ENCODE assay signal across 8 cellular contexts in the genomic region with DNA sequence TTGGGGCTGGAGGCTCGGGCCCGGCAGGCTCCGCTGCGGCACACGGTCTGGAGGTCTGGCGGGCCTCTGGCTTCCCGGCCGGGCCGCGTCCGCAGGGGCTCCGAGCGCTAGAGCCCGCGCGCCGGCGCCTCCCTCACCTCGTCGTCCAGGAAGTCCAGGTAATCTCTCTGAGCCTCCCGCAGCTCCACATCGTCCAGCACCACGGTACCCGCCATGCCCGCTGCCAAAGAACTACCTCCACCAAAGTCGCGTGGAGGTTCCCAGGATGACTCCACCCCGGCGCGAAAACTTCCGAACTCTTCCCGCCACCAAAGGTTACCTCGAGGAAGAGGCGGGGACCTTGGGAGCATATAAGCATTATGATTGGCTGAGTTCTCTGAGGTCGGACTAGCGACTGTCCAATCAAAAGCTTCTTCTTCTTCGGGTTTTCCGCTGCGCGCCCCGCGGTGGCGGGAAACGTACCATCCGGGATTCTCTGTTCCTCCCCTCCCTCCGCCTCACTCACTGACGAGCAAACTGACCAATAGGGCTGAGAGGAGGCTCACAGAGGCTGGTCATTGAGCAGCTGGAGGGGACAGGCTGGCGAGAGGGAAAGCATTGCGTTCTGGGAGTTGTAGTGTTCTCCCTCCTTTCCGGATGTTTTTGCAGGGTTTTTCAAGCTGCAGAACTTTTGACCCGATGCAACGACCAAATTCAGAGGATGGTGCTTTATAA. TPM values are rescaled to one million over a fixed set of nuclear protein-coding genes. Genes with fewer than 3 reads are reported as not detected.
DNase-seq lines count a peak whose midpoint lies in the region; ATAC-seq and TF ChIP-seq lines count a peak whose summit lies in the region.

MCM3 (minus strand) TSS at position 283 of the 714 bp plus-strand sequence; CDS start at position 215, 68 bp downstream.

- H3K36me3 ChIP-seq in osteoblast (ENCODE audit: insufficient read depth, low read length), result peaks cover 30% of the 10 kb centered on the region
- H3K36me3 ChIP-seq in thoracic aorta, result peaks cover 15% of the 10 kb centered on the region

- DNase-seq in NCI-H1092 treated with DMSO at 0.1 percent for 48 hours (lab: John Stamatoyannopoulos, UW) (peak; percentile 98), SKM-1 (lab: John Stamatoyannopoulos, UW; ENCODE audit: unreplicated experiment) (peak; percentile 99), glutamatergic neuron (peak; percentile 93), osteoblast (ENCODE audit: insufficient read length, low spot score, missing footprints) (peak; percentile 97), thoracic aorta (ENCODE audit: low spot score) (peak; percentile 91)
- DNase-seq in activated naive CD8-positive, alpha-beta T cell treated with anti-CD3 and anti-CD28 coated beads for 36 hours, result peak; percentile 96

- peaks cover 52% of the 10 kb centered on the region for H3K4me1 Mint-ChIP-seq in activated naive CD8-positive, alpha-beta T cell treated with anti-CD3 and anti-CD28 coated beads for 36 hours
- H3K4me1 Mint-ChIP-seq in glutamatergic neuron (ENCODE audit: low read depth, unreplicated experiment), result no peaks in the 10 kb centered on the region

- H3K4me3 ChIP-seq in GM08714 (ENCODE audit: low read length), result peak within 1 kb of the TSS; percentile 73
- H3K4me3 ChIP-seq in osteoblast (ENCODE audit: insufficient read depth, low read length), result peak within 1 kb of the TSS; percentile 90
- H3K4me3 ChIP-seq in thoracic aorta, result peak within 1 kb of the TSS; percentile 76

- peak; percentile 98 for ATAC-seq in HG02610 (IDR thresholded peaks at IDR 0.05; ENCODE audit: unreplicated experiment)
- peak; percentile 99 for ATAC-seq in thoracic aorta (ENCODE audit: insufficient number of reproducible peaks, low FRiP score, low read depth)

- H4K20me1 ChIP-seq in osteoblast (ENCODE audit: insufficient read depth, low read length), result no peaks in the 10 kb centered on the region

- peaks cover 12% of the 10 kb centered on the region for H3K4me1 ChIP-seq in osteoblast (ENCODE audit: insufficient read depth, low read length)
- H3K4me1 ChIP-seq in thoracic aorta (ENCODE audit: control insufficient read depth in 1 of 2, low read depth in 2 of 2), result peaks cover 5 to 13% of the 10 kb centered on the region in 2 donors

- no peak within 1 kb of the TSS for H3K4me3 Mint-ChIP-seq in activated naive CD8-positive, alpha-beta T cell treated with anti-CD3 and anti-CD28 coated beads for 36 hours
- H3K4me3 Mint-ChIP-seq in glutamatergic neuron (ENCODE audit: unreplicated experiment), result peak within 1 kb of the TSS; percentile 58

- peak within 1 kb of the TSS; percentile 71 for H3K27ac ChIP-seq in osteoblast (ENCODE audit: low read depth, low read length)
- peak within 1 kb of the TSS; percentile 3 to 33 for H3K27ac ChIP-seq in thoracic aorta

- H3K9me3 Mint-ChIP-seq in activated naive CD8-positive, alpha-beta T cell treated with anti-CD3 and anti-CD28 coated beads for 36 hours, result no peaks in the 10 kb centered on the region
- H3K9me3 Mint-ChIP-seq in glutamatergic neuron (ENCODE audit: unreplicated experiment), result no peaks in the 10 kb centered on the region

- peaks cover 20% of the 10 kb centered on the region for H3K79me2 ChIP-seq in osteoblast (ENCODE audit: insufficient read depth, low read length)

- H3K36me3 Mint-ChIP-seq in activated naive CD8-positive, alpha-beta T cell treated with anti-CD3 and anti-CD28 coated beads for 36 hours, result peaks cover 43% of the 10 kb centered on the region
- no peaks in the 10 kb centered on the region for H3K36me3 Mint-ChIP-seq in glutamatergic neuron (ENCODE audit: unreplicated experiment)

- peak within 1 kb of the TSS; percentile 98 for H3K4me2 ChIP-seq in osteoblast (ENCODE audit: insufficient read depth, low read length)

- TF ChIP-seq CTCF in glutamatergic neuron (IDR thresholded peaks at IDR 0.05; ENCODE audit: partially characterized antibody, unreplicated experiment) (peak; percentile 16), osteoblast (IDR thresholded peaks at IDR 0.05; ENCODE audit: extremely low read depth, low read depth, low read length) (no peak), thoracic aorta (IDR thresholded peaks at IDR 0.05) (no peak)

- peak within 1 kb of the TSS; percentile 96 for H2AFZ ChIP-seq in osteoblast (ENCODE audit: low read length)

- H3K27me3 ChIP-seq in osteoblast (ENCODE audit: insufficient read depth, low read length), result no peaks in the 10 kb centered on the region
- H3K27me3 ChIP-seq in thoracic aorta (replicated peaks; ENCODE audit: insufficient read depth), result no peaks in the 10 kb centered on the region

- H3K9me3 ChIP-seq in osteoblast (ENCODE audit: low read depth, low read length) (no peaks in the 10 kb centered on the region), thoracic aorta (no peaks in the 10 kb centered on the region)

- H3K27me3 Mint-ChIP-seq in activated naive CD8-positive, alpha-beta T cell treated with anti-CD3 and anti-CD28 coated beads for 36 hours, result no peaks in the 10 kb centered on the region
- no peaks in the 10 kb centered on the region for H3K27me3 Mint-ChIP-seq in glutamatergic neuron (ENCODE audit: unreplicated experiment)

- H3K27ac Mint-ChIP-seq in activated naive CD8-positive, alpha-beta T cell treated with anti-CD3 and anti-CD28 coated beads for 36 hours, result peak within 1 kb of the TSS; percentile 21
- no peak within 1 kb of the TSS for H3K27ac Mint-ChIP-seq in glutamatergic neuron (ENCODE audit: unreplicated experiment)

RNA-seq across cellular contexts. Expression of gene MCM3, which starts in this region (rescaled TPM):
- 100 to 1,000 TPM; 326 to 335 TPM for total RNA-seq in activated naive CD8-positive, alpha-beta T cell treated with anti-CD3 and anti-CD28 coated beads for 36 hours
- 21.5 TPM for total RNA-seq in glutamatergic neuron (ENCODE audit: unreplicated experiment)
- 19.2 and 19.4 TPM in 2 replicates for total RNA-seq in osteoblast
- total RNA-seq in thoracic aorta, result 10 to 100 TPM; 24.0 to 30.8 TPM

Comparison
In these comparisons a context has a peak if more than half of its experiments do, and no peak if none do; other contexts are left out.
1. Peak in every context shown above with its lines: DNase-seq, ATAC-seq, H3K4me3 ChIP-seq and H3K27ac ChIP-seq.
2. RNA of gene MCM3 (total RNA-seq): 326 to 335 TPM in activated naive CD8-positive, alpha-beta T cell treated with anti-CD3 and anti-CD28 coated beads for 36 hours; 24.0 to 30.8 TPM in thoracic aorta, 21.5 TPM in glutamatergic neuron (single experiment) and 19.2 to 19.4 TPM in osteoblast; every median in the first group is over 10 times any median in the second.